Comparison of ENCODE assay signal across 10 cellular contexts in the genomic region with DNA sequence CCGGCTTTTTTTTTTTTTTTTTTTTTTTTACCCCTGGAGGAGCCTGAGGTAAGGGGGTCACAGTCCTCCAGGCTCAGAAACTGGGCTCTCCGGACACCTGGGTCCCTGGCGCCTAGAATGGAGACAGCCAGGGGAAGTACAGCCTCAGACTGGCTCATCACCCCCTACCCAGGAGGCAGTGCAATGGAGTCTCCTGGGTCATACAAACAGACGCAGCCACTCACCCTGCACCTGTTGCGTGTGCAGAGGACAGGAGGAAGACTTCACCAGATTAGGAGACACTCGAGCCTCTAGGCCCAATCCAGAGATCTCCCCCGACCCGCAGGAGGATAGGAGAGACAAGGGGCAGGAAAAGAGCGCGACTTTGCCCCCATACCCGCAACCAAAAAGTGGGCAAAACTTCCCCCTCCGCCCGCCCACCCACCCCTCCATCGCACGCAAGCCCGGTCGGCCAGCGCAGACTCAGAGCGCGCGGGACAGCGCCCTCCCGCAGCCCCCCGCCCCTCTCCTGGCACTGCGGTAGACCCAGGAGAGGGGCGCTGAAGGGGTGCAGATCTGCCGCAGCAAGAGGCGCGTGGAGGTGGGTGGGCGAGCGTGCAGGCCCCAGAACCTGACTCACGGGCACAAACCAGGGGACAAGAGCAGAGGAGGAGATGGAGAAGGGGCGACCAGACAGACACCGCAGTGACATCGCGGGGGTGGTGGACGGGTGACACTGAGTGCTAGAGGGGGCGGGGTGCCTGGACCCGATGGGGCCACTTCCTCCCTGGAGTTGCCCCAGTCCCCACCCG. TPM values are rescaled to one million over a fixed set of nuclear protein-coding genes. Genes with fewer than 3 reads are reported as not detected.
DNase-seq lines count a peak whose midpoint lies in the region; ATAC-seq, FAIRE-seq and TF ChIP-seq lines count a peak whose summit lies in the region.
"Had no signal": no experiment of that assay in that cellular context is flagged by ENCODE, and none has a peak within 500 bp of the region (broad histone marks: within the 10 kb centered on the region; RNA-seq: fewer than 3 reads in every experiment).

No MANE protein-coding gene starts in this region.

- no peak overlapping the region for H3K9ac ChIP-seq in astrocyte (ENCODE audit: low read length)

- H3K4me3 ChIP-seq in cardiac muscle cell (peak overlapping the region; percentile 40), astrocyte (ENCODE audit: insufficient read depth, low read depth, low read length) (no peak overlapping the region), upper lobe of left lung (peak overlapping the region in 3 of 4 donors; percentile 38 to 49 (median 39))

- no peaks in the 10 kb centered on the region for H4K20me1 ChIP-seq in astrocyte (ENCODE audit: insufficient read depth, low read length)

- TF ChIP-seq EP300 in upper lobe of left lung (IDR thresholded peaks at IDR 0.05), result no peak

- H2AFZ ChIP-seq in astrocyte (ENCODE audit: low read depth, low read length), result peak overlapping the region; percentile 78

- H3K27ac ChIP-seq in cardiac muscle cell (no peak overlapping the region), astrocyte (ENCODE audit: low read depth, low read length) (no peak overlapping the region), upper lobe of left lung (no peak overlapping the region)

- no peak overlapping the region for H3K27ac Mint-ChIP-seq in astrocyte (ENCODE audit: unreplicated experiment)
- no peak overlapping the region for H3K27ac Mint-ChIP-seq in memory B cell

- H3K27me3 ChIP-seq in cardiac muscle cell, result peaks cover 70% of the 10 kb centered on the region
- peaks cover 56% of the 10 kb centered on the region for H3K27me3 ChIP-seq in astrocyte (ENCODE audit: insufficient read depth, low read length)
- H3K27me3 ChIP-seq in upper lobe of left lung, result peaks cover 2 to 26% (median 20%) of the 10 kb centered on the region in 4 donors

- no peak for TF ChIP-seq POLR2A in upper lobe of left lung (IDR thresholded peaks at IDR 0.05)

- intact Hi-C loops in left ventricle myocardium superior (cut with micrococcal nuclease), result no loop called here
- intact Hi-C loops in left colon (cut with DNase I, micrococcal nuclease), result loop anchor here in 1 of 2 donors (10.0 kb wide), 1 partner anchor 71 kb away; no protein-coding TSS in a partner anchor
- intact Hi-C loops in sciatic nerve (cut with DNase I), result no loop called here

- H3K36me3 ChIP-seq in cardiac muscle cell (no peaks in the 10 kb centered on the region), astrocyte (ENCODE audit: insufficient read depth, low read length) (no peaks in the 10 kb centered on the region), upper lobe of left lung (no peaks in the 10 kb centered on the region)

- H3K4me1 ChIP-seq in cardiac muscle cell (ENCODE audit: low read depth) (peaks cover 6% of the 10 kb centered on the region), astrocyte (ENCODE audit: insufficient read depth, low read length) (peaks cover 13% of the 10 kb centered on the region), upper lobe of left lung (peaks cover 17 to 30% (median 20%) of the 10 kb centered on the region in 4 donors)

- DNase-seq in cardiac muscle cell (ENCODE audit: low read depth in 1 of 2, low spot score in 1 of 2) (no peak), left ventricle myocardium superior (no peak), astrocyte (ENCODE audit: low read depth) (no peak), memory B cell (ENCODE audit: low spot score in 2 of 2) (no peak), upper lobe of left lung (peak in 1 of 2 donors; percentile 74), left colon (no peak), sciatic nerve (ENCODE audit: low spot score) (no peak)
- DNase-seq: activated CD4-positive, alpha-beta T cell treated with anti-CD3 and anti-CD28 coated beads for 4 hours had no signal

- no peak for FAIRE-seq in astrocyte (lab: Jason Lieb, UNC)

- H3K4me2 ChIP-seq in astrocyte (ENCODE audit: low read length), result peak overlapping the region; percentile 87

- 9 to 16% methylated on average over 20 to 32 of the region's 40 CpGs for WGBS in upper lobe of left lung, 2 donors

- peak overlapping the region; percentile 78 for H3K4me3 Mint-ChIP-seq in astrocyte (ENCODE audit: unreplicated experiment)
- peak overlapping the region; percentile 43 for H3K4me3 Mint-ChIP-seq in memory B cell

- no peaks in the 10 kb centered on the region for H3K79me2 ChIP-seq in astrocyte (ENCODE audit: insufficient read depth, low read length)

- H3K36me3 Mint-ChIP-seq in astrocyte (ENCODE audit: low read depth, unreplicated experiment), result no peaks in the 10 kb centered on the region
- H3K36me3 Mint-ChIP-seq in memory B cell, result no peaks in the 10 kb centered on the region

- no peak for ATAC-seq in left ventricle myocardium superior
- ATAC-seq in memory B cell (ENCODE audit: low read depth), result no peak
- ATAC-seq in upper lobe of left lung (ENCODE audit: low FRiP score in 2 of 2), result no peak
- ATAC-seq in left colon, result no peak
- ATAC-seq in HG02798 (IDR thresholded peaks at IDR 0.05; ENCODE audit: poor library complexity, unreplicated experiment), result no peak
- no peak for ATAC-seq in sciatic nerve

- H3K4me1 Mint-ChIP-seq in astrocyte (ENCODE audit: low read depth, unreplicated experiment) (peaks cover 2% of the 10 kb centered on the region), memory B cell (peaks cover 12% of the 10 kb centered on the region)

- TF ChIP-seq CTCF in cardiac muscle cell (IDR thresholded peaks at IDR 0.05; ENCODE audit: low read depth, low read length) (no peak), astrocyte (IDR thresholded peaks at IDR 0.05; ENCODE audit: insufficient read depth, low read depth, low read length) (no peak), upper lobe of left lung (IDR thresholded peaks at IDR 0.05) (no peak)

- no peaks in the 10 kb centered on the region for H3K9me3 Mint-ChIP-seq in astrocyte (ENCODE audit: unreplicated experiment)
- H3K9me3 Mint-ChIP-seq in memory B cell, result no peaks in the 10 kb centered on the region

- peaks cover 58% of the 10 kb centered on the region for H3K27me3 Mint-ChIP-seq in astrocyte (ENCODE audit: low read depth, unreplicated experiment)
- H3K27me3 Mint-ChIP-seq in memory B cell, result peaks cover 25% of the 10 kb centered on the region

- H3K9me3 ChIP-seq in cardiac muscle cell (ENCODE audit: low read depth) (no peaks in the 10 kb centered on the region), astrocyte (ENCODE audit: insufficient read depth, low read depth, low read length) (no peaks in the 10 kb centered on the region), upper lobe of left lung (no peaks in the 10 kb centered on the region)

RNA-seq across cellular contexts. Expression of a gene that starts 0.9 kb away (rescaled TPM):
- 0.98 and 1.8 TPM in 2 replicates for total RNA-seq in cardiac muscle cell
- 0.80 and 2.1 TPM in 2 replicates for polyA plus RNA-seq in cardiac muscle cell
- not detected for total RNA-seq in left ventricle myocardium superior
- total RNA-seq in astrocyte, result 0.46 and 0.52 TPM in 2 replicates
- 1 to 10 TPM in 1 of 6 donors, under 1 TPM in 3, not detected in 2; 0.14 to 1.0 (median 0.59) TPM for total RNA-seq in upper lobe of left lung
- under 1 TPM; 0.42 to 0.73 TPM for total RNA-seq in left colon
- 0.09 TPM for total RNA-seq in sciatic nerve

RNA-seq across cellular contexts. Expression of a gene that starts 21.4 kb away (rescaled TPM):
- total RNA-seq in cardiac muscle cell, result not detected in 2 replicates
- polyA plus RNA-seq in cardiac muscle cell, result not detected in 2 replicates
- not detected for total RNA-seq in left ventricle myocardium superior
- total RNA-seq in astrocyte, result not detected in 2 replicates
- total RNA-seq in upper lobe of left lung, result not detected
- not detected for total RNA-seq in left colon
- total RNA-seq in sciatic nerve, result not detected
- total RNA-seq: H4 had no signal

RNA-seq across cellular contexts. Expression of a gene that starts 44.9 kb away (rescaled TPM):
- 153 and 285 TPM in 2 replicates for total RNA-seq in cardiac muscle cell
- polyA plus RNA-seq in cardiac muscle cell, result 726 and 784 TPM in 2 replicates
- 1,209 TPM for total RNA-seq in left ventricle myocardium superior
- total RNA-seq in astrocyte, result 767 and 795 TPM in 2 replicates
- 100 to 1,000 TPM; 109 to 998 (median 405) TPM for total RNA-seq in upper lobe of left lung
- total RNA-seq in left colon, result 100 to 1,000 TPM; 596 to 603 TPM
- total RNA-seq in sciatic nerve, result 891 TPM

RNA-seq across cellular contexts. Expression of a gene that starts 53.0 kb away (rescaled TPM):
- total RNA-seq in cardiac muscle cell, result 296 and 359 TPM in 2 replicates
- 160 and 206 TPM in 2 replicates for polyA plus RNA-seq in cardiac muscle cell
- total RNA-seq in left ventricle myocardium superior, result 217 TPM
- 236 TPM in 2 replicates for total RNA-seq in astrocyte
- 100 to 1,000 TPM; 120 to 241 (median 143) TPM for total RNA-seq in upper lobe of left lung
- total RNA-seq in left colon, result 100 to 1,000 TPM; 343 to 345 TPM
- 78.2 TPM for total RNA-seq in sciatic nerve
